11 cellular contexts compared by ENCODE assay signal in the genomic region with DNA sequence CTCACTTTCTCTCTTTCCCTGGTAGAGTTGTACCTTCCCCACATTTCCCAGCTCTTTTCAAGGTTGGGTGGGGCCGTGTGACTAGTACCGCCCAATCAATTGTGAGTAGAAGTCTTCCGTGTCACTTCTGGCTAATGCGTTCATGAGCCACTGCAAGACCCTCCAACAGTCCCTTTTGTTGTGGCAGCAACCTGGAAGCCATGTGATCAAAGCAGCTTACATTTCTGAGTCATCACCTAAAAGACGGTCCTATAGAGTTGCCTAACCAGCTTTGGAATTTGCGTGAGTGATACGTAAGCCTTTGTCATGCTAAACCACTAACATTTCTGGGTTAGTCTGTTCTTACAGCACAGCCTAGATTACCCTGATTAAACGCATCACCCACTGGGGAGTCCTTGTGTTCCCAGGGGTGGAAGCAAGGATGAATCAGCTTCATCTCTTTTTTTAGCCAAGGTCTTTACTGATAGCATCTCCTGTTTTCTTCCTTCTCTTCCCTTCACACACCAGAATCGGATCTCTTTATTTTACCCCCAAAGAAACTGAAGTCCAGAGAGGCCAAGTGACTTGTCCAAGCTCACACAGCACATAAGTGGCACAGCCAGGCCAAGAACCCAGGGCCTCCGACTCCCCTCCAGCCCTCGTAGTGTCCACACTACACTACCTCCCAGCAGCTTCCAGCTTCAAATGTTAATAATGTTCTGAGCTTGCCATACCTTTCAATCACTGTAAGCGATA.
DNase-seq lines count a peak whose midpoint lies in the region; TF ChIP-seq lines count a peak whose summit lies in the region.
"Had no signal": no experiment of that assay in that cellular context is flagged by ENCODE, and none has a peak within 500 bp of the region (broad histone marks: within the 10 kb centered on the region; RNA-seq: fewer than 3 reads in every experiment).

No MANE protein-coding gene starts in this region.

- H2BK5ac ChIP-seq in mesenchymal stem cell (ENCODE audit: low read depth, low read length, poor library complexity, severe bottlenecking) = no peak overlapping the region

- peak overlapping the region; percentile 39 for H3K9ac ChIP-seq in mesenchymal stem cell (ENCODE audit: low read length)

- H2BK15ac ChIP-seq in mesenchymal stem cell (ENCODE audit: low read depth, poor library complexity, severe bottlenecking) = no peak overlapping the region

- no peaks in the 10 kb centered on the region for H3K4me1 ChIP-seq in mesenchymal stem cell (ENCODE audit: control insufficient read depth, insufficient read depth, low read depth, low read length)

- H3K4me2 ChIP-seq in mesenchymal stem cell (ENCODE audit: low read length, poor library complexity, severe bottlenecking) = no peak overlapping the region

- H4K91ac ChIP-seq in mesenchymal stem cell (ENCODE audit: low read length) = no peak overlapping the region

- H3K27ac Mint-ChIP-seq in activated T-helper 1 cell treated with anti-CD3 and anti-CD28 coated beads, Interleukin-12 subunit alpha, Interleukin-12 subunit beta, Interleukin-2, Interleukin-4 antibody, amounts not matched to agents 30 ng/mL and 10 ng/mL and 1 ng/mL, durations not matched to agents 14 hours and 24 hours and 36 hours = no peak overlapping the region
- H3K27ac Mint-ChIP-seq in Calu3 (ENCODE audit: unreplicated experiment) = no peak overlapping the region
- H3K27ac Mint-ChIP-seq: nephron had no signal

- no peak overlapping the region for H3K4ac ChIP-seq in mesenchymal stem cell (ENCODE audit: low read depth in 1 of 2, low read length in 2 of 2)

- H3K18ac ChIP-seq in mesenchymal stem cell (ENCODE audit: low read depth in 1 of 2, low read length in 2 of 2) = no peak overlapping the region

- no peak overlapping the region for H2BK120ac ChIP-seq in mesenchymal stem cell (ENCODE audit: low read depth, low read length)

- CTCF ChIA-PET in Calu3 (lab: Charles Lee) = no interaction called here

- no peak overlapping the region for H2AFZ ChIP-seq in mesenchymal stem cell (ENCODE audit: low read depth, low read length)

- peak; percentile 99 for DNase-seq in EH (ENCODE audit: low read depth)
- peak; percentile 97 for DNase-seq in M059J (ENCODE audit: low read depth)
- DNase-seq in brain pericyte (ENCODE audit: low read depth, low spot score) = peak; percentile 2
- DNase-seq in mesenchymal stem cell = no peak
- no peak for DNase-seq in activated T-helper 1 cell treated with anti-CD3 and anti-CD28 coated beads, Interleukin-12 subunit alpha, Interleukin-12 subunit beta, Interleukin-2, Interleukin-4 antibody, amounts not matched to agents 30 ng/mL and 10 ng/mL and 1 ng/mL, durations not matched to agents 14 hours and 24 hours and 36 hours (ENCODE audit: low spot score)
- DNase-seq in Calu3 = no peak
- no peak for DNase-seq in KBM-7
- DNase-seq in activated naive CD4-positive, alpha-beta T cell treated with Interleukin-2 at 50 U/mL for 16 hours = no peak
- DNase-seq: activated CD4-positive, alpha-beta T cell treated with anti-CD3 and anti-CD28 coated beads, Interleukin-2, amount 50 U/mL, for 1 hour; amniotic stem cell had no signal

- H3K27ac ChIP-seq in mesenchymal stem cell (ENCODE audit: low read length, poor library complexity, severe bottlenecking) = no peak overlapping the region

- TF ChIP-seq CTCF in Calu3 (IDR thresholded peaks at IDR 0.05; ENCODE audit: unreplicated experiment) = no peak

- no peaks in the 10 kb centered on the region for H3K79me1 ChIP-seq in mesenchymal stem cell (replicated peaks; ENCODE audit: low read length, poor library complexity, severe bottlenecking)

- no peaks in the 10 kb centered on the region for H3K36me3 ChIP-seq in mesenchymal stem cell (ENCODE audit: control insufficient read depth in 1 of 2, insufficient read depth in 2 of 2, low read depth in 1 of 2, low read length in 2 of 2)

- no peaks in the 10 kb centered on the region for H3K4me1 Mint-ChIP-seq in activated T-helper 1 cell treated with anti-CD3 and anti-CD28 coated beads, Interleukin-12 subunit alpha, Interleukin-12 subunit beta, Interleukin-2, Interleukin-4 antibody, amounts not matched to agents 30 ng/mL and 10 ng/mL and 1 ng/mL, durations not matched to agents 14 hours and 24 hours and 36 hours (ENCODE audit: low read depth)
- H3K4me1 Mint-ChIP-seq in Calu3 (ENCODE audit: low read depth, unreplicated experiment) = no peaks in the 10 kb centered on the region
- H3K4me1 Mint-ChIP-seq: nephron had no signal

- H3K36me3 Mint-ChIP-seq in activated T-helper 1 cell treated with anti-CD3 and anti-CD28 coated beads, Interleukin-12 subunit alpha, Interleukin-12 subunit beta, Interleukin-2, Interleukin-4 antibody, amounts not matched to agents 30 ng/mL and 10 ng/mL and 1 ng/mL, durations not matched to agents 14 hours and 24 hours and 36 hours (ENCODE audit: low read depth) = no peaks in the 10 kb centered on the region
- no peaks in the 10 kb centered on the region for H3K36me3 Mint-ChIP-seq in Calu3 (ENCODE audit: insufficient read depth, unreplicated experiment)

- H3K9me3 ChIP-seq in mesenchymal stem cell (ENCODE audit: control insufficient read depth, low read length) = no peaks in the 10 kb centered on the region

- no peak overlapping the region for H3K14ac ChIP-seq in mesenchymal stem cell (ENCODE audit: low read length in 2 of 2)

- no TSS peak for BruUV-seq in Calu3 (replicated peaks; lab: Mats Ljungman, UMichigan)

- intact Hi-C loops in activated T-helper 1 cell treated with anti-CD3 and anti-CD28 coated beads, Interleukin-12 subunit alpha, Interleukin-12 subunit beta, Interleukin-2, Interleukin-4 antibody, amounts not matched to agents 30 ng/mL and 10 ng/mL and 1 ng/mL, durations not matched to agents 14 hours and 24 hours and 36 hours (cut with micrococcal nuclease) = no loop called here
- intact Hi-C loops in Calu3 (cut with micrococcal nuclease; ENCODE audit: unreplicated experiment) = no loop called here

- H4K8ac ChIP-seq in mesenchymal stem cell (ENCODE audit: low read length) = no peak overlapping the region

- H3K27me3 ChIP-seq in mesenchymal stem cell (ENCODE audit: control insufficient read depth in 1 of 2, insufficient read depth in 1 of 2, low read length in 2 of 2) = no peaks in the 10 kb centered on the region

- in situ Hi-C loops in KBM-7 (cut with MboI; ENCODE audit: low pct_unique_long_range_greater_than_20kb, low sequenced_read_pairs) = no loop called here

- no peak overlapping the region for H3K23ac ChIP-seq in mesenchymal stem cell (ENCODE audit: low read length in 2 of 2)

- no peak overlapping the region for H3K4me3 ChIP-seq in mesenchymal stem cell (ENCODE audit: insufficient read depth in 1 of 2, low read depth in 1 of 2, low read length in 2 of 2)

- H3K4me3 Mint-ChIP-seq in activated T-helper 1 cell treated with anti-CD3 and anti-CD28 coated beads, Interleukin-12 subunit alpha, Interleukin-12 subunit beta, Interleukin-2, Interleukin-4 antibody, amounts not matched to agents 30 ng/mL and 10 ng/mL and 1 ng/mL, durations not matched to agents 14 hours and 24 hours and 36 hours = no peak overlapping the region
- no peak overlapping the region for H3K4me3 Mint-ChIP-seq in Calu3 (ENCODE audit: low read depth, unreplicated experiment)
- H3K4me3 Mint-ChIP-seq: nephron had no signal

- WGBS in mesenchymal stem cell = 51% methylated on average over 12 of the region's 12 CpGs

- no peaks in the 10 kb centered on the region for H3K27me3 Mint-ChIP-seq in activated T-helper 1 cell treated with anti-CD3 and anti-CD28 coated beads, Interleukin-12 subunit alpha, Interleukin-12 subunit beta, Interleukin-2, Interleukin-4 antibody, amounts not matched to agents 30 ng/mL and 10 ng/mL and 1 ng/mL, durations not matched to agents 14 hours and 24 hours and 36 hours (ENCODE audit: insufficient read depth)
- no peaks in the 10 kb centered on the region for H3K27me3 Mint-ChIP-seq in Calu3 (ENCODE audit: unreplicated experiment)

- H2BK12ac ChIP-seq in mesenchymal stem cell (ENCODE audit: low read length in 2 of 2) = no peak overlapping the region

- H2AK5ac ChIP-seq in mesenchymal stem cell (ENCODE audit: low read length, severe bottlenecking) = no peak overlapping the region

- no peaks in the 10 kb centered on the region for H3K9me3 Mint-ChIP-seq in activated T-helper 1 cell treated with anti-CD3 and anti-CD28 coated beads, Interleukin-12 subunit alpha, Interleukin-12 subunit beta, Interleukin-2, Interleukin-4 antibody, amounts not matched to agents 30 ng/mL and 10 ng/mL and 1 ng/mL, durations not matched to agents 14 hours and 24 hours and 36 hours
- peaks cover 16% of the 10 kb centered on the region for H3K9me3 Mint-ChIP-seq in Calu3 (ENCODE audit: low read depth, unreplicated experiment)
- H3K9me3 Mint-ChIP-seq: nephron had no signal

Comparison
In these comparisons a context has a peak if more than half of its experiments do, and no peak if none do; other contexts are left out.
1. DNase-seq: peak in EH (single experiment), M059J (single experiment) and brain pericyte (single experiment); none in mesenchymal stem cell (single experiment), activated T-helper 1 cell treated with anti-CD3 and anti-CD28 coated beads, Interleukin-12 subunit alpha, Interleukin-12 subunit beta, Interleukin-2, Interleukin-4 antibody, amounts not matched to agents 30 ng/mL and 10 ng/mL and 1 ng/mL, durations not matched to agents 14 hours and 24 hours and 36 hours (single experiment), Calu3 (single experiment), KBM-7 (single experiment) and activated naive CD4-positive, alpha-beta T cell treated with Interleukin-2 at 50 U/mL for 16 hours (single experiment).